In genomic region chr1:203287896-203288295, GRCh38 we compare ENCODE assay signal across 8 cellular contexts. TPM values are rescaled to one million over a fixed set of nuclear protein-coding genes. Genes with fewer than 3 reads are reported as not detected.
DNase-seq lines count a peak whose midpoint lies in the region; ATAC-seq and TF ChIP-seq lines count a peak whose summit lies in the region.

No MANE protein-coding gene starts in this region.

- H3K27me3 Mint-ChIP-seq in central memory CD8-positive, alpha-beta T cell, result no peaks in the 10 kb centered on the region
- H3K27me3 Mint-ChIP-seq in natural killer cell treated with Interleukin-12 subunit alpha and Interleukin-12 subunit beta and Interleukin-15 and Interleukin-18, amount 100 ng/mL, for 72 hours, result no peaks in the 10 kb centered on the region

- H3K9me3 Mint-ChIP-seq in central memory CD8-positive, alpha-beta T cell, result no peaks in the 10 kb centered on the region
- H3K9me3 Mint-ChIP-seq in natural killer cell treated with Interleukin-12 subunit alpha and Interleukin-12 subunit beta and Interleukin-15 and Interleukin-18, amount 100 ng/mL, for 72 hours, result no peaks in the 10 kb centered on the region

- no peak for ATAC-seq in left cardiac atrium
- no peak for ATAC-seq in central memory CD8-positive, alpha-beta T cell (replicated peaks; ENCODE audit: extremely low read depth, poor library complexity, severe bottlenecking)
- no peak for ATAC-seq in natural killer cell treated with Interleukin-12 subunit alpha and Interleukin-12 subunit beta and Interleukin-15 and Interleukin-18, amount 100 ng/mL, for 72 hours
- no peak for ATAC-seq in HG03095 (IDR thresholded peaks at IDR 0.05; ENCODE audit: unreplicated experiment)

- H3K4me1 ChIP-seq in right atrium auricular region, result peaks cover 0 to 79% of the 10 kb centered on the region in 2 donors
- peaks cover 3% of the 10 kb centered on the region for H3K4me1 ChIP-seq in osteoblast (ENCODE audit: insufficient read depth, low read length)

- H3K4me2 ChIP-seq in osteoblast (ENCODE audit: insufficient read depth, low read length), result no peak overlapping the region

- peak overlapping the region; percentile 98 for H3K27ac Mint-ChIP-seq in central memory CD8-positive, alpha-beta T cell (ENCODE audit: low read depth)
- H3K27ac Mint-ChIP-seq in natural killer cell treated with Interleukin-12 subunit alpha and Interleukin-12 subunit beta and Interleukin-15 and Interleukin-18, amount 100 ng/mL, for 72 hours, result peak overlapping the region; percentile 98 to 99

- H3K79me2 ChIP-seq in osteoblast (ENCODE audit: insufficient read depth, low read length), result no peaks in the 10 kb centered on the region

- intact Hi-C loops in left cardiac atrium (cut with DNase I), result no loop called here

- no peaks in the 10 kb centered on the region for H3K9me3 ChIP-seq in right atrium auricular region
- no peaks in the 10 kb centered on the region for H3K9me3 ChIP-seq in osteoblast (ENCODE audit: low read depth, low read length)

- no peak for TF ChIP-seq CTCF in right atrium auricular region (IDR thresholded peaks at IDR 0.05)
- no peak for TF ChIP-seq CTCF in osteoblast (IDR thresholded peaks at IDR 0.05; ENCODE audit: extremely low read depth, low read depth, low read length)

- no peak overlapping the region for H2AFZ ChIP-seq in osteoblast (ENCODE audit: low read length)

- H4K20me1 ChIP-seq in osteoblast (ENCODE audit: insufficient read depth, low read length), result no peaks in the 10 kb centered on the region

- H3K4me3 Mint-ChIP-seq in central memory CD8-positive, alpha-beta T cell, result peak overlapping the region; percentile 73
- peak overlapping the region; percentile 92 for H3K4me3 Mint-ChIP-seq in natural killer cell treated with Interleukin-12 subunit alpha and Interleukin-12 subunit beta and Interleukin-15 and Interleukin-18, amount 100 ng/mL, for 72 hours

- peak overlapping the region; percentile 96 to 98 for H3K27ac ChIP-seq in right atrium auricular region
- H3K27ac ChIP-seq in osteoblast (ENCODE audit: low read depth, low read length), result no peak overlapping the region

- H3K36me3 Mint-ChIP-seq in central memory CD8-positive, alpha-beta T cell (ENCODE audit: insufficient read depth), result peaks cover 44% of the 10 kb centered on the region
- no peaks in the 10 kb centered on the region for H3K36me3 Mint-ChIP-seq in natural killer cell treated with Interleukin-12 subunit alpha and Interleukin-12 subunit beta and Interleukin-15 and Interleukin-18, amount 100 ng/mL, for 72 hours

- peaks cover 67% of the 10 kb centered on the region for H3K4me1 Mint-ChIP-seq in central memory CD8-positive, alpha-beta T cell
- H3K4me1 Mint-ChIP-seq in natural killer cell treated with Interleukin-12 subunit alpha and Interleukin-12 subunit beta and Interleukin-15 and Interleukin-18, amount 100 ng/mL, for 72 hours (ENCODE audit: low read depth in 2 of 2), result peaks cover 68 to 69% of the 10 kb centered on the region in 2 donors

- no peaks in the 10 kb centered on the region for H3K36me3 ChIP-seq in right atrium auricular region
- H3K36me3 ChIP-seq in osteoblast (ENCODE audit: insufficient read depth, low read length), result no peaks in the 10 kb centered on the region

- H3K4me3 ChIP-seq in right atrium auricular region (no peak overlapping the region), osteoblast (ENCODE audit: insufficient read depth, low read length) (no peak overlapping the region)

- DNase-seq in right atrium auricular region (ENCODE audit: low spot score), result no peak
- DNase-seq in left cardiac atrium, result no peak
- DNase-seq in central memory CD8-positive, alpha-beta T cell (ENCODE audit: low spot score in 2 of 2), result no peak
- DNase-seq in natural killer cell treated with Interleukin-12 subunit alpha and Interleukin-12 subunit beta and Interleukin-15 and Interleukin-18, amount 100 ng/mL, for 72 hours (ENCODE audit: low spot score), result no peak
- no peak for DNase-seq in DMS 273 treated with DMSO at 0.1 percent for 48 hours (lab: John Stamatoyannopoulos, UW)
- no peak for DNase-seq in 8988T
- DNase-seq in osteoblast (ENCODE audit: insufficient read length, low spot score, missing footprints), result no peak

- H3K27me3 ChIP-seq in right atrium auricular region, result no peaks in the 10 kb centered on the region
- peaks cover 27% of the 10 kb centered on the region for H3K27me3 ChIP-seq in osteoblast (ENCODE audit: insufficient read depth, low read length)

RNA-seq across cellular contexts. Expression of gene BTG2, which starts 17.4 kb away (rescaled TPM):
- total RNA-seq in right atrium auricular region (100 to 1,000 TPM; 132 to 254 TPM), left cardiac atrium (100 to 1,000 TPM; 187 to 259 TPM), osteoblast (14.5 and 14.7 TPM in 2 replicates)
- 100 to 1,000 TPM in 1 of 2 donors, 10 to 100 TPM in 1; 82.6 to 157 TPM for total RNA-seq in natural killer cell treated with Interleukin-12 subunit alpha and Interleukin-12 subunit beta and Interleukin-15 and Interleukin-18, amount 100 ng/mL, for 72 hours

RNA-seq across cellular contexts. Expression of gene CHIT1, which starts 58.4 kb away (rescaled TPM):
- total RNA-seq in right atrium auricular region (not detected), left cardiac atrium (1 to 10 TPM in 1 of 2 donors, under 1 TPM in 1; 0.63 to 1.3 TPM), osteoblast (under 0.01 TPM in 1 of 2 replicates, not detected in the other)
- total RNA-seq in natural killer cell treated with Interleukin-12 subunit alpha and Interleukin-12 subunit beta and Interleukin-15 and Interleukin-18, amount 100 ng/mL, for 72 hours, result 1 to 10 TPM in 1 of 2 donors, under 1 TPM in 1; 0.36 to 3.8 TPM
